7 cellular contexts compared by ENCODE assay signal in genomic region chr17:731644-731942, GRCh38. TPM values are rescaled to one million over a fixed set of nuclear protein-coding genes. Genes with fewer than 3 reads are reported as not detected.
DNase-seq lines count a peak whose midpoint lies in the region; ATAC-seq, FAIRE-seq and TF ChIP-seq lines count a peak whose summit lies in the region.
"Not testable (repeated sequence)": the region's sequence is repeated elsewhere in the genome, so short reads cannot be mapped to it uniquely, and the experiment has no call there.

No MANE protein-coding gene starts in this region.

- peaks cover 33% of the 10 kb centered on the region for H3K36me3 Mint-ChIP-seq in activated CD4-positive, alpha-beta T cell treated with anti-CD3 and anti-CD28 coated beads, Interleukin-2, amount 10 ng/mL, durations not matched to agents 24 days and 14 days (ENCODE audit: low read depth)
- H3K36me3 Mint-ChIP-seq in mesothelial cell of epicardium = not testable (repeated sequence)

- not testable (repeated sequence) for H3K27me3 Mint-ChIP-seq in activated CD4-positive, alpha-beta T cell treated with anti-CD3 and anti-CD28 coated beads, Interleukin-2, amount 10 ng/mL, durations not matched to agents 24 days and 14 days; mesothelial cell of epicardium (ENCODE audit: low read depth)

- TF ChIP-seq POLR2A in gastroesophageal sphincter (IDR thresholded peaks at IDR 0.05) = not testable (repeated sequence)

- not testable (repeated sequence) for H3K27ac ChIP-seq in Karpas-422 (ENCODE audit: low read length)
- peak overlapping the region in 3 of 4 donors; percentile 88 to 92 (median 90) for H3K27ac ChIP-seq in gastroesophageal sphincter

- not testable (repeated sequence) for H3K9me2 ChIP-seq in Karpas-422 (replicated peaks; ENCODE audit: insufficient read depth, low read length)

- H3K36me3 ChIP-seq in Karpas-422 (ENCODE audit: insufficient read depth, low read length) = peaks cover 14% of the 10 kb centered on the region
- not testable (repeated sequence) for H3K36me3 ChIP-seq in bronchial epithelial cell (ENCODE audit: control insufficient read depth, insufficient read depth, low read length); gastroesophageal sphincter

- peak overlapping the region; percentile 74 for H3K9ac ChIP-seq in Karpas-422 (ENCODE audit: low read length)

- DNase-seq in Karpas-422; activated CD4-positive, alpha-beta T cell treated with anti-CD3 and anti-CD28 coated beads, Interleukin-2, amount 10 ng/mL, durations not matched to agents 24 days and 14 days; bronchial epithelial cell (ENCODE audit: low read depth); mesothelial cell of epicardium (ENCODE audit: low spot score in 2 of 2, unreplicated experiment in 2 of 2); skeletal muscle cell (ENCODE audit: low read depth): not testable (repeated sequence)

- not testable (repeated sequence) for H3K9me3 ChIP-seq in Karpas-422 (ENCODE audit: low read length); gastroesophageal sphincter

- H3K4me3 ChIP-seq in Karpas-422 (ENCODE audit: low read length) (peak overlapping the region; percentile 74), bronchial epithelial cell (ENCODE audit: low read depth, low read length) (peak overlapping the region; percentile 72), gastroesophageal sphincter (peak overlapping the region; percentile 73 to 91), skeletal muscle cell (ENCODE audit: low read depth, low read length) (peak overlapping the region; percentile 70)

- H3K79me2 ChIP-seq in Karpas-422 (ENCODE audit: low read length) = peaks cover 36% of the 10 kb centered on the region

- not testable (repeated sequence) for H4K20me1 ChIP-seq in Karpas-422 (ENCODE audit: insufficient read depth, low read depth, low read length)

- H3K4me1 ChIP-seq in Karpas-422 (ENCODE audit: low read length) = peaks cover 18% of the 10 kb centered on the region
- peaks cover 0 to 24% (median 7%) of the 10 kb centered on the region in 3 donors for H3K4me1 ChIP-seq in gastroesophageal sphincter

- not testable (repeated sequence) for TF ChIP-seq CTCF in bronchial epithelial cell (IDR thresholded peaks at IDR 0.05; ENCODE audit: insufficient read depth, low read length, severe bottlenecking); gastroesophageal sphincter (IDR thresholded peaks at IDR 0.05); mesothelial cell of epicardium (IDR thresholded peaks at IDR 0.05; ENCODE audit: unreplicated experiment)

- not testable (repeated sequence) for H3K9me3 Mint-ChIP-seq in activated CD4-positive, alpha-beta T cell treated with anti-CD3 and anti-CD28 coated beads, Interleukin-2, amount 10 ng/mL, durations not matched to agents 24 days and 14 days; mesothelial cell of epicardium

- peak overlapping the region; percentile 79 for H3K4me3 Mint-ChIP-seq in activated CD4-positive, alpha-beta T cell treated with anti-CD3 and anti-CD28 coated beads, Interleukin-2, amount 10 ng/mL, durations not matched to agents 24 days and 14 days
- peak overlapping the region; percentile 70 for H3K4me3 Mint-ChIP-seq in mesothelial cell of epicardium

- intact Hi-C loops in activated CD4-positive, alpha-beta T cell treated with anti-CD3 and anti-CD28 coated beads, Interleukin-2, amount 10 ng/mL, durations not matched to agents 24 days and 14 days (cut with micrococcal nuclease) = loop anchor here (2.0 to 5.0 kb wide), 2 partner anchors 17 to 51 kb away; partner anchors contain the start of genes GLOD4, MRM3 and VPS53

- no CpG with 5 or more reads among the region's 16 CpGs for WGBS in gastroesophageal sphincter (ENCODE audit: low coverage in 1 of 2), 2 donors

- peak; percentile 7 for ATAC-seq in GM19035 (IDR thresholded peaks at IDR 0.05; ENCODE audit: unreplicated experiment)
- ATAC-seq in gastroesophageal sphincter = not testable (repeated sequence)

- H3K27me3 ChIP-seq in Karpas-422 (ENCODE audit: low read length); bronchial epithelial cell (ENCODE audit: control insufficient read depth, insufficient read depth, low read length); gastroesophageal sphincter: not testable (repeated sequence)

- peaks cover 22% of the 10 kb centered on the region for H3K4me1 Mint-ChIP-seq in activated CD4-positive, alpha-beta T cell treated with anti-CD3 and anti-CD28 coated beads, Interleukin-2, amount 10 ng/mL, durations not matched to agents 24 days and 14 days
- H3K4me1 Mint-ChIP-seq in mesothelial cell of epicardium = peaks cover 14% of the 10 kb centered on the region

- peak overlapping the region; percentile 53 for H3K27ac Mint-ChIP-seq in activated CD4-positive, alpha-beta T cell treated with anti-CD3 and anti-CD28 coated beads, Interleukin-2, amount 10 ng/mL, durations not matched to agents 24 days and 14 days
- H3K27ac Mint-ChIP-seq in mesothelial cell of epicardium = peak overlapping the region; percentile 56

- FAIRE-seq in bronchial epithelial cell (lab: Jason Lieb, UNC) = not testable (repeated sequence)

- TF ChIP-seq EP300 in gastroesophageal sphincter (IDR thresholded peaks at IDR 0.05) = not testable (repeated sequence)

- peak overlapping the region; percentile 93; the same call in 1 of the 2 replicates for H2AFZ ChIP-seq in Karpas-422 (ENCODE audit: low read length)

- H3K4me2 ChIP-seq in Karpas-422 (ENCODE audit: low read depth, low read length, poor library complexity, severe bottlenecking) = peak overlapping the region; percentile 72

RNA-seq across cellular contexts. Expression of gene TLCD3A, which starts 0.8 kb away (rescaled TPM):
- 25.8 and 27.4 TPM in 2 replicates for total RNA-seq in Karpas-422 (2014; rRNA removed; shearing (Covaris generic); ENCODE audit: low replicate concordance)
- total RNA-seq in activated CD4-positive, alpha-beta T cell treated with anti-CD3 and anti-CD28 coated beads, Interleukin-2, amount 10 ng/mL, durations not matched to agents 24 days and 14 days = 42.3 and 43.1 TPM in 2 replicates
- total RNA-seq in bronchial epithelial cell = 24.3 and 47.7 TPM in 2 replicates
- total RNA-seq in gastroesophageal sphincter = 10 to 100 TPM in 1 of 4 donors, 1 to 10 TPM in 3; 2.8 to 13.6 (median 7.1) TPM
- total RNA-seq in mesothelial cell of epicardium = 25.3 to 28.3 TPM (median 27.7 TPM) in 3 replicates

RNA-seq across cellular contexts. Expression of gene VPS53, which starts 17.0 kb away (rescaled TPM):
- 8.0 and 14.1 TPM in 2 replicates for total RNA-seq in Karpas-422 (2014; rRNA removed; shearing (Covaris generic); ENCODE audit: low replicate concordance)
- total RNA-seq in activated CD4-positive, alpha-beta T cell treated with anti-CD3 and anti-CD28 coated beads, Interleukin-2, amount 10 ng/mL, durations not matched to agents 24 days and 14 days = 88.9 and 90.6 TPM in 2 replicates
- total RNA-seq in bronchial epithelial cell (10.3 and 15.6 TPM in 2 replicates), gastroesophageal sphincter (10 to 100 TPM; 13.1 to 39.8 (median 30.4) TPM), mesothelial cell of epicardium (73.7 to 79.7 TPM (median 76.2 TPM) in 3 replicates)

RNA-seq across cellular contexts. Expression of gene GEMIN4, which starts 20.5 kb away (rescaled TPM):
- total RNA-seq in Karpas-422 (2014; rRNA removed; shearing (Covaris generic); ENCODE audit: low replicate concordance) = 20.2 and 31.1 TPM in 2 replicates
- 71.4 and 80.3 TPM in 2 replicates for total RNA-seq in activated CD4-positive, alpha-beta T cell treated with anti-CD3 and anti-CD28 coated beads, Interleukin-2, amount 10 ng/mL, durations not matched to agents 24 days and 14 days
- total RNA-seq in bronchial epithelial cell = 8.4 and 8.7 TPM in 2 replicates
- total RNA-seq in gastroesophageal sphincter = 10 to 100 TPM; 13.9 to 21.6 (median 17.9) TPM
- total RNA-seq in mesothelial cell of epicardium = 28.6 to 35.8 TPM (median 35.4 TPM) in 3 replicates

RNA-seq across cellular contexts. Expression of gene GLOD4, which starts 50.5 kb away (rescaled TPM):
- 44.0 and 46.2 TPM in 2 replicates for total RNA-seq in Karpas-422 (2014; rRNA removed; shearing (Covaris generic); ENCODE audit: low replicate concordance)
- 82.4 and 83.2 TPM in 2 replicates for total RNA-seq in activated CD4-positive, alpha-beta T cell treated with anti-CD3 and anti-CD28 coated beads, Interleukin-2, amount 10 ng/mL, durations not matched to agents 24 days and 14 days
- total RNA-seq in bronchial epithelial cell (90.6 and 93.2 TPM in 2 replicates), gastroesophageal sphincter (100 to 1,000 TPM in 2 of 4 donors, 10 to 100 TPM in 2; 52.5 to 119 (median 99.3) TPM), mesothelial cell of epicardium (72.1 to 77.2 TPM (median 76.9 TPM) in 3 replicates)

RNA-seq across cellular contexts. Expression of gene MRM3, which starts 50.6 kb away (rescaled TPM):
- 11.9 and 17.5 TPM in 2 replicates for total RNA-seq in Karpas-422 (2014; rRNA removed; shearing (Covaris generic); ENCODE audit: low replicate concordance)
- total RNA-seq in activated CD4-positive, alpha-beta T cell treated with anti-CD3 and anti-CD28 coated beads, Interleukin-2, amount 10 ng/mL, durations not matched to agents 24 days and 14 days = 32.5 and 33.1 TPM in 2 replicates
- total RNA-seq in bronchial epithelial cell (18.4 and 22.4 TPM in 2 replicates), gastroesophageal sphincter (10 to 100 TPM; 20.5 to 33.9 (median 27.8) TPM), mesothelial cell of epicardium (13.5 to 18.9 TPM (median 16.5 TPM) in 3 replicates)
